In the genomic region with DNA sequence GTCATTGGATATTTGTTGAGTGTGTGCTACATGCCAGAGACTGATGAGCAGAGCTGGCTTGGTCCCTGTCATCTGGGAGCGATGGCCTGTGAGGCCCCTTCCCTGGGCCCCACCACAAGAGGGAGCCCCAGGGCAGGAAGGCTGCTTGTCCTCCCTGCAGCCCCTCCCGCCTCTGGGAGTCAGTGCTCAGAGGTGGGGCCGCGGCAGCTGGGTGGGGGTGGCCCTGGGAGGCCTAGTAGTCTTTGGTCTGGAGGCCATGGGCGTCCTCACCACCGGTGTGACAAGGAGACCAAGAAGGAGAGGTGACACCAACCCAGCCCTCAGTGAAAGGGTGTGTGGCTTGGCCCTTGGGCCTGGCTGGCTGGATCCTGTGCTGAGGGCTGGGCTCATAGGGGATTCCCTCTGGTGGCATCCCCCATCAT, we compare ENCODE assay signal across 9 cellular contexts.
DNase-seq lines count a peak whose midpoint lies in the region; ATAC-seq and TF ChIP-seq lines count a peak whose summit lies in the region.
"Had no signal": no experiment of that assay in that cellular context is flagged by ENCODE, and none has a peak within 500 bp of the region (broad histone marks: within the 10 kb centered on the region; RNA-seq: fewer than 3 reads in every experiment).

No MANE protein-coding gene starts in this region.

- no peak overlapping the region for H3K18ac ChIP-seq in IMR-90 (ENCODE audit: low read depth, low read length)

- CTCF ChIA-PET in IMR-90 (lab: Yijun Ruan, JAX), result interaction anchor here (0.6 kb wide), 1 partner anchor 85 kb away, joined by 4 read pairs; no protein-coding TSS in a partner anchor
- CTCF ChIA-PET in naive thymus-derived CD4-positive, alpha-beta T cell (lab: Charles Lee), result no interaction called here

- no peak for TF ChIP-seq POLR2A in IMR-90 (IDR thresholded peaks at IDR 0.05; ENCODE audit: low read depth, low read length)

- H3K27ac Mint-ChIP-seq in naive thymus-derived CD4-positive, alpha-beta T cell, result no peak overlapping the region
- H3K27ac Mint-ChIP-seq: CD4-positive, CD25-positive, alpha-beta regulatory T cell had no signal

- H2AK9ac ChIP-seq in IMR-90 (replicated peaks; ENCODE audit: low read depth, low read length, poor library complexity), result no peak overlapping the region

- H4K5ac ChIP-seq in IMR-90 (ENCODE audit: low read depth, low read length), result no peak overlapping the region

- H3K4me3 Mint-ChIP-seq in naive thymus-derived CD4-positive, alpha-beta T cell, result no peak overlapping the region
- H3K4me3 Mint-ChIP-seq: CD4-positive, CD25-positive, alpha-beta regulatory T cell had no signal

- no peak overlapping the region for H2BK20ac ChIP-seq in IMR-90 (ENCODE audit: low read depth, low read length)

- H3K4me3 ChIP-seq in IMR-90 (ENCODE audit: insufficient read depth, low read depth, low read length), result no peak overlapping the region
- no peak overlapping the region for H3K4me3 ChIP-seq in naive thymus-derived CD4-positive, alpha-beta T cell (ENCODE audit: low read length)

- peak; percentile 43 for TF ChIP-seq CTCF in IMR-90 (conservative IDR thresholded peaks at IDR 0.05; ENCODE audit: low read depth, low read length)

- no peaks in the 10 kb centered on the region for H3K9me3 Mint-ChIP-seq in naive thymus-derived CD4-positive, alpha-beta T cell
- H3K9me3 Mint-ChIP-seq: CD4-positive, CD25-positive, alpha-beta regulatory T cell had no signal

- in situ Hi-C loops in IMR-90 (cut with MboI; ENCODE audit: low sequenced_read_pairs), result no loop called here

- no peak overlapping the region for H3K4ac ChIP-seq in IMR-90 (ENCODE audit: low read depth, low read length)

- no peak overlapping the region; the same call in 1 of the 2 replicates for H2AK5ac ChIP-seq in IMR-90 (ENCODE audit: low read depth, low read length)

- H4K91ac ChIP-seq in IMR-90 (ENCODE audit: insufficient read depth, low read depth, low read length), result no peak overlapping the region

- DNase-seq in NCI-H2107 treated with DMSO at 0.1 percent for 48 hours (lab: John Stamatoyannopoulos, UW; ENCODE audit: unreplicated experiment) (peak; percentile 6), NCI-H2107 (lab: John Stamatoyannopoulos, UW) (no peak), IMR-90 (no peak), amniotic epithelial cell (ENCODE audit: low read depth) (peak; percentile 13)
- DNase-seq in naive thymus-derived CD4-positive, alpha-beta T cell, result peak in 1 of 9 donors; percentile 50

- no TSS peak for BruUV-seq in IMR-90 (replicated peaks; lab: Mats Ljungman, UMichigan)

- no peak overlapping the region for H2BK15ac ChIP-seq in IMR-90 (ENCODE audit: low read depth, low read length)

- peak; percentile 50 for TF ChIP-seq RAD21 in IMR-90 (IDR thresholded peaks at IDR 0.05; ENCODE audit: low read length)

- no peaks in the 10 kb centered on the region for H3K79me1 ChIP-seq in IMR-90 (ENCODE audit: low read depth in 1 of 2, low read length in 2 of 2)

- POLR2A ChIA-PET in IMR-90 (lab: Charles Lee; ENCODE audit: unreplicated experiment), result no interaction called here
- POLR2A ChIA-PET in naive thymus-derived CD4-positive, alpha-beta T cell (lab: Charles Lee), result no interaction called here

- no peak overlapping the region for H3K14ac ChIP-seq in IMR-90 (replicated peaks; ENCODE audit: low read depth, low read length)

- no peaks in the 10 kb centered on the region for H3K27me3 Mint-ChIP-seq in naive thymus-derived CD4-positive, alpha-beta T cell
- H3K27me3 Mint-ChIP-seq: CD4-positive, CD25-positive, alpha-beta regulatory T cell had no signal

- no peaks in the 10 kb centered on the region for H3K4me1 Mint-ChIP-seq in naive thymus-derived CD4-positive, alpha-beta T cell
- H3K4me1 Mint-ChIP-seq: CD4-positive, CD25-positive, alpha-beta regulatory T cell had no signal

- no peak overlapping the region for H3K4me2 ChIP-seq in IMR-90 (ENCODE audit: low read depth, low read length)

- H3K4me1 ChIP-seq in IMR-90 (ENCODE audit: control insufficient read depth, insufficient read depth, low read length), result no peaks in the 10 kb centered on the region
- H3K4me1 ChIP-seq in naive thymus-derived CD4-positive, alpha-beta T cell (ENCODE audit: control insufficient read depth in 2 of 2, insufficient read depth in 2 of 2, low read length in 2 of 2), result no peaks in the 10 kb centered on the region

- no peak overlapping the region for H2AFZ ChIP-seq in IMR-90 (replicated peaks; ENCODE audit: low read length, poor library complexity)

- H3K23ac ChIP-seq in IMR-90 (ENCODE audit: low read depth, low read length), result no peak overlapping the region

- H3K9ac ChIP-seq in IMR-90 (ENCODE audit: low read depth, low read length), result no peak overlapping the region

- ATAC-seq in IMR-90 (ENCODE audit: low read depth) (peak; percentile 45; the same call in 1 of the 2 replicates), GM21576 (IDR thresholded peaks at IDR 0.05; ENCODE audit: unreplicated experiment) (no peak), GM21737 (IDR thresholded peaks at IDR 0.05; ENCODE audit: unreplicated experiment) (no peak), HG02938 (IDR thresholded peaks at IDR 0.05; ENCODE audit: unreplicated experiment) (no peak)
- ATAC-seq in naive thymus-derived CD4-positive, alpha-beta T cell, result peak; percentile 31

- H2BK120ac ChIP-seq in IMR-90 (ENCODE audit: low read depth, low read length), result no peak overlapping the region

- no peaks in the 10 kb centered on the region for H3K36me3 ChIP-seq in IMR-90 (ENCODE audit: control insufficient read depth, insufficient read depth, low read length)
- H3K36me3 ChIP-seq in naive thymus-derived CD4-positive, alpha-beta T cell (ENCODE audit: control insufficient read depth in 2 of 3, insufficient read depth in 3 of 3, low read length in 3 of 3), result no peaks in the 10 kb centered on the region

- no peaks in the 10 kb centered on the region for H3K9me3 ChIP-seq in IMR-90 (ENCODE audit: control insufficient read depth, insufficient read depth, low read length)
- H3K9me3 ChIP-seq in naive thymus-derived CD4-positive, alpha-beta T cell (ENCODE audit: control insufficient read depth in 2 of 3, low read length in 3 of 3), result no peaks in the 10 kb centered on the region

- no peak overlapping the region for H2BK5ac ChIP-seq in IMR-90 (ENCODE audit: low read depth, low read length, poor library complexity, severe bottlenecking)

- WGBS in IMR-90 (ENCODE audit: extremely low coverage in 2 of 2, insufficient read length in 1 of 2), 2 experiments, result 80% methylated on average over 1 of the region's 6 CpGs; no CpG with 5 or more reads in 1 of the 2 experiments

- H3K27ac ChIP-seq in IMR-90 (ENCODE audit: insufficient read depth, low read length), result no peak overlapping the region
- H3K27ac ChIP-seq in naive thymus-derived CD4-positive, alpha-beta T cell (ENCODE audit: low read depth, low read length), result no peak overlapping the region

- H3K9me1 ChIP-seq in IMR-90 (ENCODE audit: insufficient read depth, low read length), result no peaks in the 10 kb centered on the region; the same call in 1 of the 2 replicates

- H4K8ac ChIP-seq in IMR-90 (ENCODE audit: low read depth in 2 of 2, low read length in 2 of 2), result no peak overlapping the region

- H3K36me3 Mint-ChIP-seq in naive thymus-derived CD4-positive, alpha-beta T cell, result no peaks in the 10 kb centered on the region
- H3K36me3 Mint-ChIP-seq: CD4-positive, CD25-positive, alpha-beta regulatory T cell had no signal

- no peak overlapping the region for H3K56ac ChIP-seq in IMR-90 (ENCODE audit: extremely low read depth, insufficient read depth, low read length)

- intact Hi-C loops in IMR-90 (cut with micrococcal nuclease), result no loop called here
- intact Hi-C loops in naive thymus-derived CD4-positive, alpha-beta T cell (cut with micrococcal nuclease), result no loop called here

- dilution Hi-C loops in IMR-90 (cut with HindIII; ENCODE audit: low sequenced_read_pairs, unreplicated experiment), result no loop called here

- no peaks in the 10 kb centered on the region for H4K20me1 ChIP-seq in IMR-90 (ENCODE audit: insufficient read depth, low read length)

- H3K27me3 ChIP-seq in IMR-90 (ENCODE audit: control insufficient read depth, insufficient read depth, low read length), result no peaks in the 10 kb centered on the region
- H3K27me3 ChIP-seq in naive thymus-derived CD4-positive, alpha-beta T cell (ENCODE audit: control insufficient read depth in 2 of 2, insufficient read depth in 2 of 2, low read length in 2 of 2), result no peaks in the 10 kb centered on the region

TF ChIP-seq in IMR-90, 13 proteins besides CTCF, POLR2A, EP300 and RAD21:
- TF ChIP-seq NFE2L2 (IDR thresholded peaks at IDR 0.05; ENCODE audit: low read depth, low read length), result no peak
- 0 out of 2 replicates have a peak, but pooled peaks have one; percentile 25 for TF ChIP-seq SMC3 (IDR thresholded peaks at IDR 0.05; ENCODE audit: low read depth, low read length)
TF ChIP-seq in IMR-90: peak in this region for 1.

Comparison
In these comparisons a context has a peak if more than half of its experiments do, and no peak if none do; other contexts are left out.
1. DNase-seq: peak in NCI-H2107 treated with DMSO at 0.1 percent for 48 hours (single experiment) and amniotic epithelial cell (single experiment); none in NCI-H2107 (single experiment) and IMR-90 (single experiment).
2. ATAC-seq: peak in IMR-90 (single experiment) and naive thymus-derived CD4-positive, alpha-beta T cell (single experiment); none in GM21576 (single experiment), GM21737 (single experiment) and HG02938 (single experiment).